ENCODE assay signal across 25 cellular contexts in genomic region chr13:68107667-68108066, GRCh38.
"Had no signal": no experiment of that assay in that cellular context is flagged by ENCODE, and none has a peak within 500 bp of the region (broad histone marks: within the 10 kb centered on the region; RNA-seq: fewer than 3 reads in every experiment).

No MANE protein-coding gene starts in this region.

- H3K27me3 Mint-ChIP-seq: naive thymus-derived CD4-positive, alpha-beta T cell; stimulated activated naive B cell treated with anti-CD40 and anti-IgM and Interleukin-4, amounts not matched to agents 10 μg/mL and 1 μg/mL and 100 μg/mL, for 72 hours; type B pancreatic cell had no signal

- DNase-seq: naive thymus-derived CD4-positive, alpha-beta T cell; natural killer cell; nucleus accumbens; retina; right lobe of liver; sigmoid colon; small intestine; stimulated activated CD4-positive, alpha-beta T cell treated with anti-CD3 and anti-CD28 coated beads, Interleukin-15, amount 100 ng/mL, for 24 hours; stimulated activated CD4-positive, alpha-beta T cell treated with anti-CD3 and anti-CD28 coated beads, Interleukin-2, amount 100 ng/mL, for 24 hours; stimulated activated CD4-positive, alpha-beta T cell treated with anti-CD3 and anti-CD28 coated beads, Interleukin-2, amount 100 ng/mL, for 48 hours; stimulated activated CD4-positive, alpha-beta T cell treated with anti-CD3 and anti-CD28 coated beads, Interleukin-4, amount 100 ng/mL, for 24 hours; stimulated activated naive B cell treated with anti-CD40 and anti-IgM and Interleukin-4, amounts not matched to agents 10 μg/mL and 1 μg/mL and 100 μg/mL, for 72 hours; stimulated activated naive CD4-positive, alpha-beta T cell treated with Interleukin-2 at 50 U/mL for 16 hours; stomach; transverse colon had no signal

- H3K36me3 ChIP-seq: neural progenitor cell, neutrophil, pancreas, prostate gland, right atrium auricular region, right lobe of liver, sigmoid colon, stomach, tibial artery, transverse colon, vagina had no signal

- H3K27ac Mint-ChIP-seq: naive thymus-derived CD4-positive, alpha-beta T cell; natural killer cell; nephron; neural progenitor cell; stimulated activated effector memory CD8-positive, alpha-beta T cell treated with anti-CD3 and anti-CD28 coated beads, Interleukin-12 subunit alpha, Interleukin-12 subunit beta, amount 100 ng/mL, for 72 hours; stimulated activated naive B cell treated with anti-CD40 and anti-IgM and Interleukin-4, amounts not matched to agents 10 μg/mL and 1 μg/mL and 100 μg/mL, for 72 hours; type B pancreatic cell had no signal

- H3K4me1 ChIP-seq: neural progenitor cell, pancreas, prostate gland, right atrium auricular region, right lobe of liver, sigmoid colon, stomach, tibial artery, transverse colon, vagina had no signal

- ATAC-seq: naive thymus-derived CD4-positive, alpha-beta T cell; natural killer cell; pancreas; right lobe of liver; stimulated activated effector memory CD8-positive, alpha-beta T cell treated with anti-CD3 and anti-CD28 coated beads, Interleukin-12 subunit alpha, Interleukin-12 subunit beta, amount 100 ng/mL, for 72 hours; stimulated activated naive B cell treated with anti-CD40 and anti-IgM and Interleukin-4, amounts not matched to agents 10 μg/mL and 1 μg/mL and 100 μg/mL, for 72 hours had no signal

- H3K36me3 Mint-ChIP-seq: neural progenitor cell; stimulated activated effector memory CD8-positive, alpha-beta T cell treated with anti-CD3 and anti-CD28 coated beads, Interleukin-12 subunit alpha, Interleukin-12 subunit beta, amount 100 ng/mL, for 72 hours; type B pancreatic cell had no signal

- H3K27ac ChIP-seq: neural progenitor cell, neutrophil, pancreas, prostate gland, right atrium auricular region, right lobe of liver, sigmoid colon, stomach, tibial artery, transverse colon, vagina had no signal

- H3K9me3 ChIP-seq: pancreas, prostate gland, right lobe of liver, transverse colon, vagina had no signal

- H3K4me3 Mint-ChIP-seq: naive thymus-derived CD4-positive, alpha-beta T cell; natural killer cell; nephron; neural progenitor cell; stimulated activated effector memory CD8-positive, alpha-beta T cell treated with anti-CD3 and anti-CD28 coated beads, Interleukin-12 subunit alpha, Interleukin-12 subunit beta, amount 100 ng/mL, for 72 hours; stimulated activated naive B cell treated with anti-CD40 and anti-IgM and Interleukin-4, amounts not matched to agents 10 μg/mL and 1 μg/mL and 100 μg/mL, for 72 hours; type B pancreatic cell had no signal

- H3K4me3 ChIP-seq: neural progenitor cell, pancreas, prostate gland, right atrium auricular region, right lobe of liver, sigmoid colon, stomach, tibial artery, transverse colon, vagina had no signal

- H3K27me3 ChIP-seq: neural progenitor cell, neutrophil, right atrium auricular region, right lobe of liver, sigmoid colon, stomach, tibial artery, transverse colon, vagina had no signal

- H3K4me1 Mint-ChIP-seq: naive thymus-derived CD4-positive, alpha-beta T cell; natural killer cell; nephron; neural progenitor cell; stimulated activated effector memory CD8-positive, alpha-beta T cell treated with anti-CD3 and anti-CD28 coated beads, Interleukin-12 subunit alpha, Interleukin-12 subunit beta, amount 100 ng/mL, for 72 hours; stimulated activated naive B cell treated with anti-CD40 and anti-IgM and Interleukin-4, amounts not matched to agents 10 μg/mL and 1 μg/mL and 100 μg/mL, for 72 hours had no signal
